In genomic region chr4:163167333-163167626, GRCh38 we compare ENCODE assay signal across 8 cellular contexts. TPM values are rescaled to one million over a fixed set of nuclear protein-coding genes. Genes with fewer than 3 reads are reported as not detected.
DNase-seq lines count a peak whose midpoint lies in the region; ATAC-seq and TF ChIP-seq lines count a peak whose summit lies in the region.

No MANE protein-coding gene starts in this region.

- peak overlapping the region; percentile 93 for H3K27ac Mint-ChIP-seq in activated naive CD4-positive, alpha-beta T cell treated with anti-CD3 and anti-CD28 coated beads for 36 hours

- CTCF ChIA-PET in activated naive CD4-positive, alpha-beta T cell treated with anti-CD3 and anti-CD28 coated beads for 36 hours (lab: Charles Lee), result no interaction called here

- intact Hi-C loops in activated naive CD4-positive, alpha-beta T cell treated with anti-CD3 and anti-CD28 coated beads for 36 hours (cut with micrococcal nuclease), result loop anchor here (2.0 to 10.0 kb wide), 2 partner anchors 378 to 498 kb away; no protein-coding TSS in a partner anchor
- intact Hi-C loops in body of pancreas (cut with DNase I) (no loop called here), lower leg skin (cut with DNase I; ENCODE audit: low total_unique reads) (no loop called here)

- TF ChIP-seq EP300 in upper lobe of left lung (IDR thresholded peaks at IDR 0.05), result no peak

- peaks cover 42% of the 10 kb centered on the region for H3K4me1 Mint-ChIP-seq in activated naive CD4-positive, alpha-beta T cell treated with anti-CD3 and anti-CD28 coated beads for 36 hours (ENCODE audit: low read depth)

- no peak for ATAC-seq in body of pancreas
- ATAC-seq in upper lobe of left lung (ENCODE audit: low FRiP score in 2 of 2), result no peak
- ATAC-seq in HG03354 (IDR thresholded peaks at IDR 0.05; ENCODE audit: poor library complexity, severe bottlenecking, unreplicated experiment), result no peak
- no peak for ATAC-seq in HG03565 (IDR thresholded peaks at IDR 0.05; ENCODE audit: unreplicated experiment)

- H3K27me3 ChIP-seq in body of pancreas (no peaks in the 10 kb centered on the region), upper lobe of left lung (no peaks in the 10 kb centered on the region)

- no peaks in the 10 kb centered on the region for H3K9me3 Mint-ChIP-seq in activated naive CD4-positive, alpha-beta T cell treated with anti-CD3 and anti-CD28 coated beads for 36 hours

- H3K27me3 Mint-ChIP-seq in activated naive CD4-positive, alpha-beta T cell treated with anti-CD3 and anti-CD28 coated beads for 36 hours (ENCODE audit: low read depth), result no peaks in the 10 kb centered on the region

- H3K4me3 ChIP-seq in body of pancreas, result peak overlapping the region in 1 of 2 donors; percentile 76
- H3K4me3 ChIP-seq in lower leg skin (ENCODE audit: low read depth, poor library complexity, severe bottlenecking), result peak overlapping the region; percentile 86
- H3K4me3 ChIP-seq in upper lobe of left lung, result peak overlapping the region; percentile 56 to 87 (median 80)

- no peak for TF ChIP-seq POLR2A in body of pancreas (IDR thresholded peaks at IDR 0.05)
- TF ChIP-seq POLR2A in lower leg skin (IDR thresholded peaks at IDR 0.05), result no peak
- TF ChIP-seq POLR2A in upper lobe of left lung (IDR thresholded peaks at IDR 0.05), result no peak

- peaks cover 19% of the 10 kb centered on the region for H3K36me3 Mint-ChIP-seq in activated naive CD4-positive, alpha-beta T cell treated with anti-CD3 and anti-CD28 coated beads for 36 hours (ENCODE audit: low read depth)

- no peaks in the 10 kb centered on the region for H3K9me3 ChIP-seq in body of pancreas
- H3K9me3 ChIP-seq in upper lobe of left lung, result no peaks in the 10 kb centered on the region

- H3K27ac ChIP-seq in body of pancreas, result peak overlapping the region; percentile 74 to 96 (median 87)
- H3K27ac ChIP-seq in upper lobe of left lung, result peak overlapping the region; percentile 83 to 92 (median 88)

- TF ChIP-seq CTCF in body of pancreas (IDR thresholded peaks at IDR 0.05) (no peak), lower leg skin (IDR thresholded peaks at IDR 0.05) (no peak), upper lobe of left lung (IDR thresholded peaks at IDR 0.05) (no peak)

- peak overlapping the region; percentile 86 for H3K4me3 Mint-ChIP-seq in activated naive CD4-positive, alpha-beta T cell treated with anti-CD3 and anti-CD28 coated beads for 36 hours

- WGBS in body of pancreas, 2 donors, result 58 to 63% methylated on average over 5 of the region's 5 CpGs
- WGBS in lower leg skin, 2 donors, result 75 to 79% methylated on average over 5 of the region's 5 CpGs
- whole genome bisulfite sequencing in upper lobe of left lung, 2 donors, result 77 to 79% methylated on average over 5 of the region's 5 CpGs

- H3K4me1 ChIP-seq in body of pancreas, result peaks cover 9% of the 10 kb centered on the region
- peaks cover 11 to 22% (median 16%) of the 10 kb centered on the region in 4 donors for H3K4me1 ChIP-seq in upper lobe of left lung

- H3K36me3 ChIP-seq in body of pancreas (replicated peaks in 1 of 2; ENCODE audit: insufficient read depth in 1 of 2, low read depth in 2 of 2) (no peaks in the 10 kb centered on the region), upper lobe of left lung (peaks cover 0 to 12% (median 1%) of the 10 kb centered on the region in 4 donors)

- DNase-seq in activated naive CD4-positive, alpha-beta T cell treated with anti-CD3 and anti-CD28 coated beads for 36 hours, result no peak
- no peak for DNase-seq in activated naive CD4-positive, alpha-beta T cell treated with anti-CD3 and anti-CD28 coated beads, Interleukin-2, amount 50 U/mL, for 16 hours
- no peak for DNase-seq in body of pancreas
- DNase-seq in lower leg skin (ENCODE audit: low spot score in 2 of 2), result no peak
- DNase-seq in upper lobe of left lung, result no peak
- DNase-seq in stimulated activated CD4-positive, alpha-beta T cell treated with anti-CD3 and anti-CD28 coated beads, Interleukin-4, amount 100 ng/mL, for 24 hours, result no peak

RNA-seq across cellular contexts. Expression of gene NAF1, which starts 0.6 kb away (rescaled TPM):
- total RNA-seq in activated naive CD4-positive, alpha-beta T cell treated with anti-CD3 and anti-CD28 coated beads for 36 hours, result 10 to 100 TPM; 20.1 to 20.4 TPM
- total RNA-seq in body of pancreas (10 to 100 TPM; 15.3 to 23.1 TPM), lower leg skin (10 to 100 TPM; 22.7 to 42.7 (median 27.3) TPM), upper lobe of left lung (10 to 100 TPM; 22.6 to 38.4 (median 28.1) TPM)
